ENCODE assay signal across 8 cellular contexts in the genomic region with DNA sequence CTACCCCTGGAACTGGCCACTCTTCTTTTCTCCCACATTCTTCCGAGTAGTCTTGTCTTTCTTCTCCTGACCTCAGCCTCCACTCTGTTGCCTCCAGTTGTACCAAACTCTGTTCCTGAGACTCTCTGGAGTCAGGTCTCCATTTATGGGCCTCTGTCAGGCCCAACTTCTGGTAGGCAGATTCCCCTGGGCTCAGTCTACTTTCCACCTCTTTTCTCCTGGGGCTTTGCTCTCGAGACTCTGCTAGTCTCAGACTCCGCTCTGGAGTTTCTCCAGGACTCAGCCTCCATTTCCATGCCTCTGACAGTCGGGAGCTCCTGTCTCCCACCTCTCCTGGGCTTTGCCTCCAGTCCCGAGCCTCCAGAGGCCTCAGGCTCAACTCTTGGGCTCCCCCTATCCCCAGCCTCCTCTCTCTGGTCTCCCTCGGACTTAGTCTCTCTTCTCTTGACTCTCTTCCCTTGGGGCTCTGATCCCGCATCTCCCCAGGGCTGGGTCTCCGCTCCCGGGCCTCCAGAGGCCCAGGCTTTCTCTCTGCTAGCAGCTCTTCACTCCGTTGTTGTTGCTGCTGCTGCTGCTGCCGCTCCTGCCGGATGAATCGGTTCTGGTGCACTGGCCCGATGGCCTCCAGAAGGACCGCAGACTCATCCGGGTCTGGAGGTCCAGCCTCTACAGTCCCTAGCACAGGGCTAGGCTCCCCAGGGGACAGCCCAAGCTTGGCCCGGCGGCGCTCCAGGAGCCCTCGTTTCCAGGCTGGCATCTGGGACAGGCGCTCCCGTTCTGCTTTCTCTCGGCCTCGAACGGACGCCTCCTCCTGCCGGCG. TPM values are rescaled to one million over a fixed set of nuclear protein-coding genes. Genes with fewer than 3 reads are reported as not detected.
DNase-seq lines count a peak whose midpoint lies in the region; ATAC-seq and TF ChIP-seq lines count a peak whose summit lies in the region.

No MANE protein-coding gene starts in this region.

- peaks cover 55% of the 10 kb centered on the region for H4K20me1 ChIP-seq in smooth muscle cell (ENCODE audit: low read depth)

- peak overlapping the region; percentile 91 for H3K9ac ChIP-seq in smooth muscle cell (ENCODE audit: low read depth)

- H3K27me3 ChIP-seq in smooth muscle cell (ENCODE audit: low read depth): no peaks in the 10 kb centered on the region

- peak overlapping the region; percentile 92 for H3K4me3 Mint-ChIP-seq in HFFc6
- H3K4me3 Mint-ChIP-seq in activated CD8-positive, alpha-beta T cell treated with anti-CD3 and anti-CD28 coated beads, Interleukin-2, amount 10 ng/mL, durations not matched to agents 7 days and 5 days: peak overlapping the region; percentile 93

- peaks cover 65% of the 10 kb centered on the region for H3K4me1 Mint-ChIP-seq in HFFc6 (ENCODE audit: low read depth)
- H3K4me1 Mint-ChIP-seq in activated CD8-positive, alpha-beta T cell treated with anti-CD3 and anti-CD28 coated beads, Interleukin-2, amount 10 ng/mL, durations not matched to agents 7 days and 5 days (ENCODE audit: low read depth): peaks cover 31% of the 10 kb centered on the region

- peak overlapping the region; percentile 92 for H3K27ac ChIP-seq in smooth muscle cell (ENCODE audit: low read depth)

- peak; percentile 47 for DNase-seq in ACHN
- DNase-seq in HFFc6: no peak
- DNase-seq in activated CD8-positive, alpha-beta T cell treated with anti-CD3 and anti-CD28 coated beads, Interleukin-2, amount 10 ng/mL, durations not matched to agents 7 days and 5 days: peak; percentile 46
- peak; percentile 50 for DNase-seq in left ventricle myocardium superior
- DNase-seq in smooth muscle cell (lab: John Stamatoyannopoulos, UW; ENCODE audit: unreplicated experiment): no peak
- DNase-seq in NCI-H748 (lab: John Stamatoyannopoulos, UW; ENCODE audit: unreplicated experiment): no peak
- DNase-seq in retina: no peak

- H3K79me2 ChIP-seq in smooth muscle cell (ENCODE audit: low read depth): peaks cover 85% of the 10 kb centered on the region

- H3K4me1 ChIP-seq in smooth muscle cell (ENCODE audit: low read depth): peaks cover 58% of the 10 kb centered on the region

- intact Hi-C loops in left ventricle myocardium superior (cut with micrococcal nuclease): no loop called here

- H3K27ac Mint-ChIP-seq in HFFc6: peak overlapping the region; percentile 95
- H3K27ac Mint-ChIP-seq in activated CD8-positive, alpha-beta T cell treated with anti-CD3 and anti-CD28 coated beads, Interleukin-2, amount 10 ng/mL, durations not matched to agents 7 days and 5 days: peak overlapping the region; percentile 98

- H3K4me3 ChIP-seq in smooth muscle cell: peak overlapping the region; percentile 78

- H3K27me3 Mint-ChIP-seq in HFFc6 (ENCODE audit: insufficient read depth): peaks cover 1% of the 10 kb centered on the region
- no peaks in the 10 kb centered on the region for H3K27me3 Mint-ChIP-seq in activated CD8-positive, alpha-beta T cell treated with anti-CD3 and anti-CD28 coated beads, Interleukin-2, amount 10 ng/mL, durations not matched to agents 7 days and 5 days (ENCODE audit: low read depth)

- WGBS in smooth muscle cell (ENCODE audit: low lambda C conversion rate): 50% methylated on average over 28 of the region's 28 CpGs

- no peaks in the 10 kb centered on the region for H3K36me3 ChIP-seq in smooth muscle cell (ENCODE audit: low read depth)

- H2AFZ ChIP-seq in smooth muscle cell (ENCODE audit: low read depth): no peak overlapping the region

- CTCF ChIA-PET in activated CD8-positive, alpha-beta T cell treated with anti-CD3 and anti-CD28 coated beads, Interleukin-2, amount 10 ng/mL, durations not matched to agents 7 days and 5 days (lab: Charles Lee): interaction anchor here (1.0 to 15.7 kb wide), 6 partner anchors 13 to 229 kb away, joined by 3 to 686 read pairs (median 4); a partner anchor contains a TSS

- TF ChIP-seq CTCF in HFFc6 (IDR thresholded peaks at IDR 0.05): peak; percentile 52; the same call in 1 of the 2 replicates
- TF ChIP-seq CTCF in smooth muscle cell (IDR thresholded peaks at IDR 0.05; ENCODE audit: borderline replicate concordance, insufficient read depth, poor library complexity, severe bottlenecking): peak; percentile 6

- H3K36me3 Mint-ChIP-seq in HFFc6 (ENCODE audit: low read depth): peaks cover 61% of the 10 kb centered on the region
- H3K36me3 Mint-ChIP-seq in activated CD8-positive, alpha-beta T cell treated with anti-CD3 and anti-CD28 coated beads, Interleukin-2, amount 10 ng/mL, durations not matched to agents 7 days and 5 days (ENCODE audit: low read depth): peaks cover 72% of the 10 kb centered on the region

- ATAC-seq in activated CD8-positive, alpha-beta T cell treated with anti-CD3 and anti-CD28 coated beads, Interleukin-2, amount 10 ng/mL, durations not matched to agents 7 days and 5 days: no peak
- ATAC-seq in left ventricle myocardium superior: no peak
- no peak for ATAC-seq in HG03196 (IDR thresholded peaks at IDR 0.05; ENCODE audit: unreplicated experiment)

- H3K9me3 Mint-ChIP-seq in HFFc6: no peaks in the 10 kb centered on the region; the same call in 1 of the 2 replicates
- no peaks in the 10 kb centered on the region for H3K9me3 Mint-ChIP-seq in activated CD8-positive, alpha-beta T cell treated with anti-CD3 and anti-CD28 coated beads, Interleukin-2, amount 10 ng/mL, durations not matched to agents 7 days and 5 days (ENCODE audit: insufficient read depth)

- peak overlapping the region; percentile 93 for H3K4me2 ChIP-seq in smooth muscle cell

- in situ Hi-C loops in ACHN (cut with HindIII; ENCODE audit: low pct_ligation_motif_present, low pct_unique_long_range_greater_than_20kb, low sequenced_read_pairs): no loop called here

- POLR2A ChIA-PET in activated CD8-positive, alpha-beta T cell treated with anti-CD3 and anti-CD28 coated beads, Interleukin-2, amount 10 ng/mL, durations not matched to agents 7 days and 5 days (lab: Charles Lee): interaction anchor here (0.8 to 8.3 kb wide), 12 partner anchors 10 to 193 kb away, joined by 3 to 343 read pairs (median 3); a partner anchor contains a TSS

- peaks cover 41% of the 10 kb centered on the region for H3F3A ChIP-seq in smooth muscle cell (ENCODE audit: low read depth)

- H3K9me3 ChIP-seq in smooth muscle cell (replicated peaks; ENCODE audit: low read depth): no peaks in the 10 kb centered on the region

RNA-seq across cellular contexts. Expression of a gene that starts 1.1 kb away (rescaled TPM):
- total RNA-seq in HFFc6 (2021; fragmentation: NEBNext Ultra II Directional; extraction: Animal tissue kit (Norgen Biotek cat#: 25700)): 100 to 1,000 TPM; 135 to 149 (median 141) TPM
- total RNA-seq in activated CD8-positive, alpha-beta T cell treated with anti-CD3 and anti-CD28 coated beads, Interleukin-2, amount 10 ng/mL, durations not matched to agents 7 days and 5 days: 100 to 1,000 TPM; 286 to 304 TPM
- total RNA-seq in left ventricle myocardium superior (15.0 TPM), smooth muscle cell (42.7 and 55.3 TPM in 2 replicates)
- polyA plus RNA-seq in smooth muscle cell: 41.6 and 51.6 TPM in 2 replicates

RNA-seq across cellular contexts. Expression of a gene that starts 5.4 kb away (rescaled TPM):
- 10 to 100 TPM; 16.3 to 35.1 (median 31.1) TPM for total RNA-seq in HFFc6 (2021; fragmentation: NEBNext Ultra II Directional; extraction: Animal tissue kit (Norgen Biotek cat#: 25700))
- total RNA-seq in activated CD8-positive, alpha-beta T cell treated with anti-CD3 and anti-CD28 coated beads, Interleukin-2, amount 10 ng/mL, durations not matched to agents 7 days and 5 days: 10 to 100 TPM; 41.7 to 44.6 TPM
- total RNA-seq in left ventricle myocardium superior (4.6 TPM), smooth muscle cell (14.6 and 25.8 TPM in 2 replicates)
- polyA plus RNA-seq in smooth muscle cell: 28.5 and 31.8 TPM in 2 replicates

RNA-seq across cellular contexts. Expression of a gene that starts 12.6 kb away (rescaled TPM):
- 10 to 100 TPM; 33.7 to 36.7 (median 35.5) TPM for total RNA-seq in HFFc6 (2021; fragmentation: NEBNext Ultra II Directional; extraction: Animal tissue kit (Norgen Biotek cat#: 25700))
- total RNA-seq in activated CD8-positive, alpha-beta T cell treated with anti-CD3 and anti-CD28 coated beads, Interleukin-2, amount 10 ng/mL, durations not matched to agents 7 days and 5 days: 10 to 100 TPM; 38.5 to 41.0 TPM
- 20.2 TPM for total RNA-seq in left ventricle myocardium superior
- total RNA-seq in smooth muscle cell: 12.4 and 16.0 TPM in 2 replicates
- 23.5 and 29.0 TPM in 2 replicates for polyA plus RNA-seq in smooth muscle cell

RNA-seq across cellular contexts. Expression of a gene that starts 31.7 kb away (rescaled TPM):
- 10 to 100 TPM; 18.4 to 31.9 (median 28.1) TPM for total RNA-seq in HFFc6 (2021; fragmentation: NEBNext Ultra II Directional; extraction: Animal tissue kit (Norgen Biotek cat#: 25700))
- total RNA-seq in activated CD8-positive, alpha-beta T cell treated with anti-CD3 and anti-CD28 coated beads, Interleukin-2, amount 10 ng/mL, durations not matched to agents 7 days and 5 days: 10 to 100 TPM; 48.5 to 52.4 TPM
- total RNA-seq in left ventricle myocardium superior (13.2 TPM), smooth muscle cell (6.9 and 7.0 TPM in 2 replicates)
- polyA plus RNA-seq in smooth muscle cell: 17.1 and 19.0 TPM in 2 replicates

RNA-seq across cellular contexts. Expression of a gene that starts 34.8 kb away (rescaled TPM):
- 1,000 to 10,000 TPM; 1,052 to 1,712 (median 1,589) TPM for total RNA-seq in HFFc6 (2021; fragmentation: NEBNext Ultra II Directional; extraction: Animal tissue kit (Norgen Biotek cat#: 25700))
- 1,000 to 10,000 TPM; 1,638 to 1,703 TPM for total RNA-seq in activated CD8-positive, alpha-beta T cell treated with anti-CD3 and anti-CD28 coated beads, Interleukin-2, amount 10 ng/mL, durations not matched to agents 7 days and 5 days
- total RNA-seq in left ventricle myocardium superior: 196 TPM
- 1,002 and 1,039 TPM in 2 replicates for total RNA-seq in smooth muscle cell
- 855 and 1,009 TPM in 2 replicates for polyA plus RNA-seq in smooth muscle cell

Comparison
In these comparisons a context has a peak if more than half of its experiments do, and no peak if none do; other contexts are left out.
1. DNase-seq: peak in ACHN (single experiment), activated CD8-positive, alpha-beta T cell treated with anti-CD3 and anti-CD28 coated beads, Interleukin-2, amount 10 ng/mL, durations not matched to agents 7 days and 5 days (single experiment) and left ventricle myocardium superior (single experiment); none in HFFc6 (single experiment), smooth muscle cell (single experiment), NCI-H748 (single experiment) and retina (single experiment).